8 cellular contexts compared by ENCODE assay signal in genomic region chr5:55232985-55233928, GRCh38. TPM values are rescaled to one million over a fixed set of nuclear protein-coding genes. Genes with fewer than 3 reads are reported as not detected.
A peak's percentile ranks its signal among the peaks of the same experiment; 100 is the strongest.
DNase-seq lines count a peak whose midpoint lies in the region; ATAC-seq and TF ChIP-seq lines count a peak whose summit lies in the region.

Gene CCNO, minus strand, starts transcription at chr5:55233608. Its CDS starts 85 bp downstream, at chr5:55233523.

- H3K27me3 Mint-ChIP-seq in osteocyte (ENCODE audit: unreplicated experiment): peaks cover 79% of the 10 kb centered on the region

- peaks cover 24% of the 10 kb centered on the region for H3K4me1 Mint-ChIP-seq in osteocyte (ENCODE audit: unreplicated experiment)

- H3K4me1 ChIP-seq in cardiac muscle cell (ENCODE audit: low read depth): peaks cover 4% of the 10 kb centered on the region

- no peak for TF ChIP-seq CTCF in cardiac muscle cell (IDR thresholded peaks at IDR 0.05; ENCODE audit: low read depth, low read length)
- TF ChIP-seq CTCF in osteocyte (IDR thresholded peaks at IDR 0.05): no peak

- ATAC-seq in GM21529 (IDR thresholded peaks at IDR 0.05; ENCODE audit: unreplicated experiment) (peak; percentile 53), GM18858 (IDR thresholded peaks at IDR 0.05; ENCODE audit: unreplicated experiment) (no peak)
- peak; percentile 90 for ATAC-seq in activated naive CD4-positive, alpha-beta T cell treated with anti-CD3 and anti-CD28 coated beads, Interleukin-2, amount 50 U/mL, for 72 hours

- peak within 1 kb of the TSS in 1 of 2 donors; percentile 65 for H3K27ac Mint-ChIP-seq in activated naive CD4-positive, alpha-beta T cell treated with anti-CD3 and anti-CD28 coated beads, Interleukin-2, amount 50 U/mL, for 72 hours
- peak within 1 kb of the TSS; percentile 47 for H3K27ac Mint-ChIP-seq in osteocyte (ENCODE audit: unreplicated experiment)

- peak within 1 kb of the TSS; percentile 39 for H3K4me3 ChIP-seq in cardiac muscle cell

- H3K27me3 ChIP-seq in cardiac muscle cell: peaks cover 100% of the 10 kb centered on the region

- in situ Hi-C loops in Caki2 (cut with HindIII; ENCODE audit: low pct_unique_long_range_greater_than_20kb, low sequenced_read_pairs): no loop called here

- H3K9me3 Mint-ChIP-seq in activated naive CD4-positive, alpha-beta T cell treated with anti-CD3 and anti-CD28 coated beads, Interleukin-2, amount 50 U/mL, for 72 hours: no peaks in the 10 kb centered on the region
- H3K9me3 Mint-ChIP-seq in osteocyte (ENCODE audit: unreplicated experiment): no peaks in the 10 kb centered on the region

- no peaks in the 10 kb centered on the region for H3K36me3 ChIP-seq in cardiac muscle cell

- no peaks in the 10 kb centered on the region for H3K9me3 ChIP-seq in cardiac muscle cell (ENCODE audit: low read depth)

- H3K27ac ChIP-seq in cardiac muscle cell: no peak within 1 kb of the TSS

- peak within 1 kb of the TSS; percentile 83 for H3K4me3 Mint-ChIP-seq in osteocyte (ENCODE audit: unreplicated experiment)

- peak; percentile 91 for DNase-seq in Caki2 (ENCODE audit: low read depth)
- peak; percentile 92 for DNase-seq in LoVo (ENCODE audit: low spot score)
- DNase-seq in RPMI7951 (ENCODE audit: low read depth): peak; percentile 84
- peak in 1 of 2 donors; percentile 68 for DNase-seq in activated naive CD4-positive, alpha-beta T cell treated with anti-CD3 and anti-CD28 coated beads, Interleukin-2, amount 50 U/mL, for 72 hours (ENCODE audit: low spot score in 2 of 2)
- peak; percentile 82 to 90 for DNase-seq in cardiac muscle cell (ENCODE audit: low read depth in 1 of 2, low spot score in 1 of 2)
- DNase-seq in osteocyte (ENCODE audit: extremely low spot score, unreplicated experiment): peak; percentile 88

- H3K36me3 Mint-ChIP-seq in activated naive CD4-positive, alpha-beta T cell treated with anti-CD3 and anti-CD28 coated beads, Interleukin-2, amount 50 U/mL, for 72 hours: peaks cover 6 to 17% of the 10 kb centered on the region in 2 donors
- H3K36me3 Mint-ChIP-seq in osteocyte (ENCODE audit: unreplicated experiment): no peaks in the 10 kb centered on the region

RNA-seq across cellular contexts. Expression of gene CCNO, which starts in this region (rescaled TPM):
- 3.6 and 5.4 TPM in 2 replicates for total RNA-seq in Caki2 (2014; rRNA removed; shearing (Covaris generic); ENCODE audit: low replicate concordance)
- total RNA-seq in RPMI7951 (2014; rRNA removed; shearing (Covaris generic)): 1.2 and 2.6 TPM in 2 replicates
- not detected for total RNA-seq in activated naive CD4-positive, alpha-beta T cell treated with anti-CD3 and anti-CD28 coated beads, Interleukin-2, amount 50 U/mL, for 72 hours
- total RNA-seq in cardiac muscle cell: 0.14 and 0.51 TPM in 2 replicates
- polyA plus RNA-seq in cardiac muscle cell: 0.12 and 0.72 TPM in 2 replicates
- total RNA-seq in osteocyte: 0.34 TPM in 1 of 2 replicates, not detected in the other

Comparison
In these comparisons a context has a peak if more than half of its experiments do, and no peak if none do; other contexts are left out.
1. Peak in ATAC-seq in activated naive CD4-positive, alpha-beta T cell treated with anti-CD3 and anti-CD28 coated beads, Interleukin-2, amount 50 U/mL, for 72 hours; RNA of the gene not detected or under 1 TPM.
2. Peak in DNase-seq and H3K4me3 ChIP-seq in cardiac muscle cell; RNA of the gene not detected or under 1 TPM.
3. Peak in DNase-seq in osteocyte; RNA of the gene not detected or under 1 TPM.